In genomic region chr1:62689524-62689923, GRCh38 we compare ENCODE assay signal across 1 cellular context.
TF ChIP-seq lines count a peak whose summit lies in the region.

No MANE protein-coding gene starts in this region.

TF ChIP-seq in liver, 16 proteins besides CTCF, POLR2A, EP300 and RAD21 (continued from another document):
- TF ChIP-seq, protein P1, sequence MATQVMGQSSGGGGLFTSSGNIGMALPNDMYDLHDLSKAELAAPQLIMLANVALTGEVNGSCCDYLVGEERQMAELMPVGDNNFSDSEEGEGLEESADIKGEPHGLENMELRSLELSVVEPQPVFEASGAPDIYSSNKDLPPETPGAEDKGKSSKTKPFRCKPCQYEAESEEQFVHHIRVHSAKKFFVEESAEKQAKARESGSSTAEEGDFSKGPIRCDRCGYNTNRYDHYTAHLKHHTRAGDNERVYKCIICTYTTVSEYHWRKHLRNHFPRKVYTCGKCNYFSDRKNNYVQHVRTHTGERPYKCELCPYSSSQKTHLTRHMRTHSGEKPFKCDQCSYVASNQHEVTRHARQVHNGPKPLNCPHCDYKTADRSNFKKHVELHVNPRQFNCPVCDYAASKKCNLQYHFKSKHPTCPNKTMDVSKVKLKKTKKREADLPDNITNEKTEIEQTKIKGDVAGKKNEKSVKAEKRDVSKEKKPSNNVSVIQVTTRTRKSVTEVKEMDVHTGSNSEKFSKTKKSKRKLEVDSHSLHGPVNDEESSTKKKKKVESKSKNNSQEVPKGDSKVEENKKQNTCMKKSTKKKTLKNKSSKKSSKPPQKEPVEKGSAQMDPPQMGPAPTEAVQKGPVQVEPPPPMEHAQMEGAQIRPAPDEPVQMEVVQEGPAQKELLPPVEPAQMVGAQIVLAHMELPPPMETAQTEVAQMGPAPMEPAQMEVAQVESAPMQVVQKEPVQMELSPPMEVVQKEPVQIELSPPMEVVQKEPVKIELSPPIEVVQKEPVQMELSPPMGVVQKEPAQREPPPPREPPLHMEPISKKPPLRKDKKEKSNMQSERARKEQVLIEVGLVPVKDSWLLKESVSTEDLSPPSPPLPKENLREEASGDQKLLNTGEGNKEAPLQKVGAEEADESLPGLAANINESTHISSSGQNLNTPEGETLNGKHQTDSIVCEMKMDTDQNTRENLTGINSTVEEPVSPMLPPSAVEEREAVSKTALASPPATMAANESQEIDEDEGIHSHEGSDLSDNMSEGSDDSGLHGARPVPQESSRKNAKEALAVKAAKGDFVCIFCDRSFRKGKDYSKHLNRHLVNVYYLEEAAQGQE (IDR thresholded peaks at IDR 0.05) = no peak
- TF ChIP-seq FOXA2 (IDR thresholded peaks at IDR 0.05) = no peak
- TF ChIP-seq YY1 (IDR thresholded peaks at IDR 0.05) = no peak
